24 cellular contexts compared by ENCODE assay signal in the genomic region with DNA sequence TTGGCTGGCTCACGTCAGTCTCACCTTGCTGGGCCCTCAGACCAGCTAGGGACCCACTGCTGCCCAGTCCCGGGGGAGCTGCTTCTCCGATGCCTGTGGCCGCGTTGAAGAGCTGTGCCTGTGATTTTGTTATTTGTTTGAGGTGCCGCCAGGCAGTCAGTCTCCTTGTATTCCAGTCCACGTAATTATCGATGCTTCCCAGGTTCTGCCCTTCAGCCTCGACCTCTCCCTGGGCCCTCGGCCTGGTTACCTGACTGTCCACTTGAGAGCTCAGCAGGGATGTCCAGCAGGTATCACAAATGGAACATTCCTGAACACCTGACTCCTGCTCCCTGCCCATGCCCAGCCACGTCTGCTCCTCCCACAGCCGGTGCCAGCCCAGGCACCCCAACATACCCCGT.
DNase-seq lines count a peak whose midpoint lies in the region; ATAC-seq and TF ChIP-seq lines count a peak whose summit lies in the region.
"Had no signal": no experiment of that assay in that cellular context is flagged by ENCODE, and none has a peak within 500 bp of the region (broad histone marks: within the 10 kb centered on the region; RNA-seq: fewer than 3 reads in every experiment).

No MANE protein-coding gene starts in this region.

- no peak for TF ChIP-seq POLR2A in testis (IDR thresholded peaks at IDR 0.05)

- ATAC-seq in upper lobe of right lung = no peak
- ATAC-seq: Panc1 had no signal

- TF ChIP-seq CTCF in upper lobe of right lung (IDR thresholded peaks at IDR 0.05) (no peak), testis (IDR thresholded peaks at IDR 0.05) (no peak)

- 94 to 97% methylated on average over 13 of the region's 13 CpGs for WGBS in testis, 2 donors

- no peaks in the 10 kb centered on the region for H3K27me3 ChIP-seq in Karpas-422 (ENCODE audit: low read length)
- no peaks in the 10 kb centered on the region for H3K27me3 ChIP-seq in upper lobe of right lung
- H3K27me3 ChIP-seq in testis = no peaks in the 10 kb centered on the region

- DNase-seq in activated effector memory CD4-positive, alpha-beta T cell treated with anti-CD3 and anti-CD28 coated beads, Interleukin-2, amount 50 U/mL, for 16 hours = peak; percentile 49
- no peak for DNase-seq in activated effector memory CD4-positive, alpha-beta T cell treated with Interleukin-2 at 50 U/mL for 16 hours
- no peak for DNase-seq in Karpas-422
- peak; percentile 68 for DNase-seq in mesenteric fat pad (ENCODE audit: low spot score)
- DNase-seq in upper lobe of right lung = peak; percentile 44
- DNase-seq in NCI-H1105 treated with DMSO at 0.1 percent for 48 hours (lab: John Stamatoyannopoulos, UW) = no peak
- DNase-seq in testis = no peak
- DNase-seq in NCI-H1417 (lab: John Stamatoyannopoulos, UW) = no peak
- DNase-seq: 8988T; ACHN; CD4-positive, alpha-beta memory T cell; COR-L47; DMS53; GM23248; HFFc6; NCI-H1105; NCI-H2029 treated with DMSO at 0.1 percent for 48 hours; NCI-H2227 treated with DMSO at 0.1 percent for 48 hours; NCI-H526 treated with DMSO at 0.1 percent for 48 hours had no signal

- H2AFZ ChIP-seq in Karpas-422 (ENCODE audit: low read length) = no peak overlapping the region
- H2AFZ ChIP-seq: GM23248 had no signal

- peaks cover 16% of the 10 kb centered on the region for H3K4me1 ChIP-seq in Karpas-422 (ENCODE audit: low read length)
- peaks cover 7% of the 10 kb centered on the region for H3K4me1 ChIP-seq in upper lobe of right lung
- peaks cover 39% of the 10 kb centered on the region for H3K4me1 ChIP-seq in testis
- H3K4me1 ChIP-seq: HAP-1 had no signal

- peak overlapping the region; percentile 37 for H3K4me2 ChIP-seq in Karpas-422 (ENCODE audit: low read depth, low read length, poor library complexity, severe bottlenecking)

- H3K9me3 ChIP-seq in Karpas-422 (ENCODE audit: low read length) (no peaks in the 10 kb centered on the region), upper lobe of right lung (no peaks in the 10 kb centered on the region), testis (no peaks in the 10 kb centered on the region)
- H3K9me3 ChIP-seq: HAP-1 had no signal

- H3K9ac ChIP-seq in Karpas-422 (ENCODE audit: low read length) = no peak overlapping the region
- H3K9ac ChIP-seq: GM23248 had no signal

- H3K79me2 ChIP-seq in Karpas-422 (ENCODE audit: low read length) = no peaks in the 10 kb centered on the region

- H3K36me3 ChIP-seq in Karpas-422 (ENCODE audit: insufficient read depth, low read length) (no peaks in the 10 kb centered on the region), upper lobe of right lung (no peaks in the 10 kb centered on the region), testis (ENCODE audit: low read depth, missing control alignments) (no peaks in the 10 kb centered on the region)
- H3K36me3 ChIP-seq: HAP-1 had no signal

- intact Hi-C loops in upper lobe of right lung (cut with DNase I) (no loop called here), testis (cut with DNase I; ENCODE audit: low total_unique reads) (no loop called here)

- peak overlapping the region; percentile 50 for H3K27ac ChIP-seq in Karpas-422 (ENCODE audit: low read length)
- H3K27ac ChIP-seq in upper lobe of right lung = no peak overlapping the region
- H3K27ac ChIP-seq in testis = peak overlapping the region in 1 of 2 donors; percentile 37
- H3K27ac ChIP-seq: GM23248, HL-60, RWPE1, SK-N-MC had no signal

- no peaks in the 10 kb centered on the region for H3K9me2 ChIP-seq in Karpas-422 (replicated peaks; ENCODE audit: insufficient read depth, low read length)

- peak overlapping the region; percentile 9; the same call in 1 of the 2 replicates for H3K4me3 ChIP-seq in Karpas-422 (ENCODE audit: low read length)
- H3K4me3 ChIP-seq in upper lobe of right lung = no peak overlapping the region
- H3K4me3 ChIP-seq in testis = no peak overlapping the region
- H3K4me3 ChIP-seq: GM23248, HAP-1, SK-N-MC had no signal

- H4K20me1 ChIP-seq in Karpas-422 (ENCODE audit: insufficient read depth, low read depth, low read length) = no peaks in the 10 kb centered on the region

Comparison
In these comparisons a context has a peak if more than half of its experiments do, and no peak if none do; other contexts are left out.
1. DNase-seq: peak in activated effector memory CD4-positive, alpha-beta T cell treated with anti-CD3 and anti-CD28 coated beads, Interleukin-2, amount 50 U/mL, for 16 hours (single experiment), mesenteric fat pad (single experiment) and upper lobe of right lung (single experiment); none in activated effector memory CD4-positive, alpha-beta T cell treated with Interleukin-2 at 50 U/mL for 16 hours (single experiment), Karpas-422 (single experiment), NCI-H1105 treated with DMSO at 0.1 percent for 48 hours (single experiment), testis (single experiment) and NCI-H1417 (0 of 3).